In the genomic region with DNA sequence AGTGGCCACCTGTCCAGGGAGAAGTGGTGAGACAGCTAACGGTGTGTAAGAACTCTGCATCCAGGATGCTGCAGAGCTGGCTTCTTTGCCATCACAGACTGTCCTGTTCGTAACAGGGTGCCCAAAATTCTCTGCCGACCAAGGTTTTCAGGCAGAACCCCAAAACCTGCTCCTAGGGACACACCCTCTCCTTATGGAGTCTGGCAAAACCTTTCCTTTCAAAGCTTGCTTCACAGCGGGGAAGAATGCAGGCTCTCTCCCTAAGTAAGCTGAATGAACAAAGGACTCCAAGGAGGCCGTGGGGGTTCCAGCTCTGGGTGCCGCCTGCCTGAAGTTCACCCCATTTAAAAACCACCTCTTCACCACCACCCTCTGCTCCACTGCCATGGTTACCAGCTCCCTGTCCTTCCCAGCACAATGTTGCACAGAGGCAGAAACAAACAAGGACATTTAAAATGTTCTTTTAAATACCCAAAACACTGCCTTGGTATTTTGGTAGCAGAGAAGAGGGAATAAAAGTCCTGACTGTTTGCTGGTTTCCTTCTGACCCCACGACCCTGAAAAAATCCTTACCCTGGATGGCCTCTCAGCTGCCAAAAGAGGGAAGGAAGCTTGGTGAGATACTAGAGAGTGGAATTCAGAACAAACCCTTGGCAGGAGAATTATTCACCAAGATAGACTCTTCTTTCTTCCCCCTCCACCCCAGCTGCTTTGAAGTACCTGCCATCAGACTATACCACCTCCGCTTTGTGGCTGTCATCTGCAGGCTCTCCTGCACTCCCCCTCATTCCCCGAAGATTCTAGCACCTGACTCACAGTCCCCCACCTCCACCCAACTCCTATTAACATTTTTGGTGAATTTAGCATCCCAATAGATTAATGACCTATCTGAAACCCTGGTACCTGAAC, we compare ENCODE assay signal across 8 cellular contexts. TPM values are rescaled to one million over a fixed set of nuclear protein-coding genes. Genes with fewer than 3 reads are reported as not detected.
DNase-seq lines count a peak whose midpoint lies in the region; ATAC-seq and TF ChIP-seq lines count a peak whose summit lies in the region.

No MANE protein-coding gene starts in this region.

- H3K27ac Mint-ChIP-seq in naive thymus-derived CD8-positive, alpha-beta T cell, result peak overlapping the region; percentile 98 to 100 (median 100)

- H3K27ac ChIP-seq in VCaP, result peak overlapping the region; percentile 97
- H3K27ac ChIP-seq in thyroid gland, result peak overlapping the region; percentile 100

- peaks cover 29 to 51% (median 45%) of the 10 kb centered on the region in 4 donors for H3K4me1 Mint-ChIP-seq in naive thymus-derived CD8-positive, alpha-beta T cell

- peak overlapping the region in 1 of 3 donors; percentile 8 for H3K4me3 ChIP-seq in thyroid gland (replicated peaks in 1 of 3)

- H3K9me3 Mint-ChIP-seq in naive thymus-derived CD8-positive, alpha-beta T cell, result no peaks in the 10 kb centered on the region

- peaks cover 36 to 40% of the 10 kb centered on the region in 2 donors for H3K4me1 ChIP-seq in thyroid gland

- WGBS in thyroid gland, 2 donors, result 35 to 36% methylated on average over 9 of the region's 9 CpGs

- peak; percentile 37 to 62 for DNase-seq in activated CD8-positive, alpha-beta memory T cell treated with anti-CD3 and anti-CD28 coated beads for 4 hours (ENCODE audit: low read depth in 2 of 2)
- DNase-seq in activated CD8-positive, alpha-beta memory T cell treated with anti-CD3 and anti-CD28 coated beads, Interleukin-2, amount 50 U/mL, for 48 hours, result no peak
- DNase-seq in effector CD4-positive, alpha-beta T cell, result peak; percentile 45
- DNase-seq in naive thymus-derived CD8-positive, alpha-beta T cell, result peak in 9 of 10 donors; percentile 12 to 74 (median 57)
- DNase-seq in thyroid gland (peak; percentile 41 to 42), AG08396 (ENCODE audit: low spot score) (no peak)

- ATAC-seq in naive thymus-derived CD8-positive, alpha-beta T cell, result peak in 1 of 2 donors; percentile 12
- no peak for ATAC-seq in HG02973 (IDR thresholded peaks at IDR 0.05; ENCODE audit: unreplicated experiment)

- H3K4me3 Mint-ChIP-seq in naive thymus-derived CD8-positive, alpha-beta T cell, result peak overlapping the region; percentile 91 to 99 (median 97)

- intact Hi-C loops in thyroid gland (cut with DNase I), result no loop called here

- no peaks in the 10 kb centered on the region for H3K36me3 Mint-ChIP-seq in naive thymus-derived CD8-positive, alpha-beta T cell

- H3K9me3 ChIP-seq in thyroid gland, result no peaks in the 10 kb centered on the region

- TF ChIP-seq POLR2A in thyroid gland (IDR thresholded peaks at IDR 0.05), result no peak

- TF ChIP-seq CTCF in VCaP (conservative IDR thresholded peaks at IDR 0.05), result no peak
- no peak for TF ChIP-seq CTCF in thyroid gland (IDR thresholded peaks at IDR 0.05)

- H3K36me3 ChIP-seq in thyroid gland, result no peaks in the 10 kb centered on the region

- no peaks in the 10 kb centered on the region for H3K27me3 ChIP-seq in thyroid gland

- H3K27me3 Mint-ChIP-seq in naive thymus-derived CD8-positive, alpha-beta T cell, result no peaks in the 10 kb centered on the region

- POLR2A ChIA-PET in naive thymus-derived CD8-positive, alpha-beta T cell (lab: Charles Lee), result interaction anchor here (0.6 to 5.2 kb wide), 20 partner anchors 10 to 181 kb away, joined by 3 to 61 read pairs (median 7); a partner anchor contains a TSS

RNA-seq across cellular contexts. Expression of a gene that starts 7.1 kb away (rescaled TPM):
- 10 to 100 TPM; 29.6 TPM for total RNA-seq in naive thymus-derived CD8-positive, alpha-beta T cell
- polyA plus RNA-seq in naive thymus-derived CD8-positive, alpha-beta T cell, result 1 to 10 TPM; 2.6 to 4.0 (median 3.2) TPM
- total RNA-seq in thyroid gland, result 100 to 1,000 TPM in 3 of 4 donors, 10 to 100 TPM in 1; 96.3 to 155 (median 125) TPM

Comparison
In these comparisons a context has a peak if more than half of its experiments do, and no peak if none do; other contexts are left out.
1. DNase-seq: peak in activated CD8-positive, alpha-beta memory T cell treated with anti-CD3 and anti-CD28 coated beads for 4 hours (2 of 2), effector CD4-positive, alpha-beta T cell (single experiment), naive thymus-derived CD8-positive, alpha-beta T cell (9 of 10) and thyroid gland (2 of 2); none in activated CD8-positive, alpha-beta memory T cell treated with anti-CD3 and anti-CD28 coated beads, Interleukin-2, amount 50 U/mL, for 48 hours (single experiment) and AG08396 (single experiment).